ENCODE assay signal across 34 cellular contexts in the genomic region with DNA sequence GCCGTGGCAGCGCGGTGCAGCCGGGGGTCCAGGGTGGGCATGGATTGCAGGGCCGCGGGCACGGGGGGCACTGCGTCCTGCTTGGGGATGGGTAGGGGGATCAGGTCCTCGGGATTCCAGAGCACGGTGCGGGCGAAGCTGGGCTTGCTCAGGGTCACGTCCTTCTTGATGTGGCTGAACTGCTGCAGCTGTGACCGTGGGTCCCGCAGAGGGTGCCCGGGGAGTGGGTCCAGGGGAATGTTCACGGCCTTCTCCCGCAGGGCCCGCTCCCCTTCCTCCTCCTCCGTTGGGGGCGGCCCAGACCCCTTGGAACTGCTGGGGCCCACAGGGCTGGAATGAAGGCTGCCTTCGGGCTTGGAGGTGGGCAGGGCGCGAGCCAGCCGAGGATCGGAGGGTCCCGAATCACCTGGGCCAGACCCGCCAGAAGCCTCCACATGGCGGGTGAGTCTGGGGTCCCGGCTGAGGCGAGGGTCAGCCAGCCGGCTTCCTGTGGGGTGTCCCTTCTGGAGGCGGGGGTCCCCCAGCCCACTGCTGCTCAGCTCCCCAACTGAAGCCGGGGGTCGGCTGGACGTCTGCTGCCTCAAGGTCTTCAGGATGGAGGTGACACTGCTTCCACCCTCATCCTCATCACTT. TPM values are rescaled to one million over a fixed set of nuclear protein-coding genes. Genes with fewer than 3 reads are reported as not detected.
"Had no signal": no experiment of that assay in that cellular context is flagged by ENCODE, and none has a peak within 500 bp of the region (broad histone marks: within the 10 kb centered on the region; RNA-seq: fewer than 3 reads in every experiment).

No MANE protein-coding gene starts in this region.

- H3K27me3 Mint-ChIP-seq: activated CD4-positive, alpha-beta memory T cell treated with anti-CD3 and anti-CD28 coated beads for 36 hours; activated CD4-positive, alpha-beta T cell treated with anti-CD3 and anti-CD28 coated beads for 36 hours; activated CD4-positive, alpha-beta T cell treated with anti-CD3 and anti-CD28 coated beads, Interleukin-2, amount 10 ng/mL, durations not matched to agents 24 days and 14 days; activated CD8-positive, alpha-beta memory T cell treated with anti-CD3 and anti-CD28 coated beads, Interleukin-2, amount 10 ng/mL, durations not matched to agents 7 days and 5 days; activated naive CD4-positive, alpha-beta T cell treated with anti-CD3 and anti-CD28 coated beads, Interleukin-2, amount 50 U/mL, for 24 hours; activated naive CD8-positive, alpha-beta T cell treated with anti-CD3 and anti-CD28 coated beads for 36 hours; activated naive CD8-positive, alpha-beta T cell treated with anti-CD3 and anti-CD28 coated beads, Interleukin-2, amount 50 U/mL, for 24 hours; effector memory CD8-positive, alpha-beta T cell had no signal

- H3K4me1 Mint-ChIP-seq: activated CD4-positive, alpha-beta T cell treated with anti-CD3 and anti-CD28 coated beads for 36 hours; activated CD8-positive, alpha-beta memory T cell treated with anti-CD3 and anti-CD28 coated beads, Interleukin-2, amount 10 ng/mL, durations not matched to agents 7 days and 5 days; activated naive CD4-positive, alpha-beta T cell treated with anti-CD3 and anti-CD28 coated beads, Interleukin-2, amount 50 U/mL, for 24 hours; activated naive CD8-positive, alpha-beta T cell treated with anti-CD3 and anti-CD28 coated beads for 36 hours; activated naive CD8-positive, alpha-beta T cell treated with anti-CD3 and anti-CD28 coated beads, Interleukin-2, amount 50 U/mL, for 24 hours had no signal

- ATAC-seq: activated CD4-positive, alpha-beta T cell treated with anti-CD3 and anti-CD28 coated beads for 36 hours; activated CD8-positive, alpha-beta memory T cell treated with anti-CD3 and anti-CD28 coated beads, Interleukin-2, amount 10 ng/mL, durations not matched to agents 7 days and 5 days; activated CD8-positive, alpha-beta T cell treated with anti-CD3 and anti-CD28 coated beads, Interleukin-2, amount 10 ng/mL, durations not matched to agents 7 days and 5 days; activated naive CD8-positive, alpha-beta T cell treated with anti-CD3 and anti-CD28 coated beads, Interleukin-2, amount 50 U/mL, for 24 hours; body of pancreas; effector memory CD8-positive, alpha-beta T cell; gastroesophageal sphincter had no signal

- H3K9me3 Mint-ChIP-seq: activated CD4-positive, alpha-beta memory T cell treated with anti-CD3 and anti-CD28 coated beads for 36 hours; activated CD4-positive, alpha-beta T cell treated with anti-CD3 and anti-CD28 coated beads, Interleukin-2, amount 10 ng/mL, durations not matched to agents 24 days and 14 days; activated naive CD4-positive, alpha-beta T cell treated with anti-CD3 and anti-CD28 coated beads for 36 hours; activated naive CD4-positive, alpha-beta T cell treated with anti-CD3 and anti-CD28 coated beads, Interleukin-2, amount 50 U/mL, for 24 hours; activated naive CD8-positive, alpha-beta T cell treated with anti-CD3 and anti-CD28 coated beads for 36 hours; activated naive CD8-positive, alpha-beta T cell treated with anti-CD3 and anti-CD28 coated beads, Interleukin-2, amount 50 U/mL, for 24 hours; activated T-helper 1 cell treated with anti-CD3 and anti-CD28 coated beads, Interleukin-12 subunit alpha, Interleukin-12 subunit beta, Interleukin-2, Interleukin-4 antibody, amounts not matched to agents 30 ng/mL and 10 ng/mL and 1 ng/mL, durations not matched to agents 14 hours and 24 hours and 36 hours; activated T-helper 2 cell treated with anti-CD3 and anti-CD28 coated beads, Interferon-gamma antibody, Interleukin-2, Interleukin-4, amounts not matched to agents 10 μg/mL and 5 μg/mL and 100 μg/mL, durations not matched to agents 14 hours and 24 hours and 36 hours; effector memory CD8-positive, alpha-beta T cell had no signal

- H3K4me3 Mint-ChIP-seq: activated CD4-positive, alpha-beta memory T cell treated with anti-CD3 and anti-CD28 coated beads for 36 hours; activated CD4-positive, alpha-beta T cell treated with anti-CD3 and anti-CD28 coated beads for 36 hours; activated CD4-positive, alpha-beta T cell treated with anti-CD3 and anti-CD28 coated beads, Interleukin-2, amount 10 ng/mL, durations not matched to agents 24 days and 14 days; activated CD8-positive, alpha-beta memory T cell treated with anti-CD3 and anti-CD28 coated beads, Interleukin-2, amount 10 ng/mL, durations not matched to agents 7 days and 5 days; activated CD8-positive, alpha-beta T cell treated with anti-CD3 and anti-CD28 coated beads, Interleukin-2, amount 10 ng/mL, durations not matched to agents 7 days and 5 days; activated naive CD4-positive, alpha-beta T cell treated with anti-CD3 and anti-CD28 coated beads for 36 hours; activated naive CD4-positive, alpha-beta T cell treated with anti-CD3 and anti-CD28 coated beads, Interleukin-2, amount 50 U/mL, for 24 hours; activated naive CD8-positive, alpha-beta T cell treated with anti-CD3 and anti-CD28 coated beads for 36 hours; activated naive CD8-positive, alpha-beta T cell treated with anti-CD3 and anti-CD28 coated beads, Interleukin-2, amount 50 U/mL, for 24 hours; activated T-helper 1 cell treated with anti-CD3 and anti-CD28 coated beads, Interleukin-12 subunit alpha, Interleukin-12 subunit beta, Interleukin-2, Interleukin-4 antibody, amounts not matched to agents 30 ng/mL and 10 ng/mL and 1 ng/mL, durations not matched to agents 14 hours and 24 hours and 36 hours; effector memory CD8-positive, alpha-beta T cell had no signal

- DNase-seq: activated CD4-positive, alpha-beta memory T cell treated with anti-CD3 and anti-CD28 coated beads for 36 hours; activated CD4-positive, alpha-beta T cell treated with anti-CD3 and anti-CD28 coated beads for 36 hours; activated CD4-positive, alpha-beta T cell treated with anti-CD3 and anti-CD28 coated beads, Interleukin-2, amount 10 ng/mL, durations not matched to agents 24 days and 14 days; activated CD4-positive, CD25-positive, alpha-beta regulatory T cell; activated CD4-positive, CD25-positive, alpha-beta regulatory T cell treated with anti-CD3 and anti-CD28 coated beads, Interleukin-2, amount 50 U/mL, for 72 hours; activated CD8-positive, alpha-beta memory T cell treated with anti-CD3 and anti-CD28 coated beads, Interleukin-2, amount 10 ng/mL, durations not matched to agents 7 days and 5 days; activated CD8-positive, alpha-beta memory T cell treated with anti-CD3 and anti-CD28 coated beads, Interleukin-2, amount 50 U/mL, for 4 hours; activated CD8-positive, alpha-beta T cell treated with anti-CD3 and anti-CD28 coated beads, Interleukin-2, amount 10 ng/mL, durations not matched to agents 7 days and 5 days; activated effector memory CD4-positive, alpha-beta T cell treated with anti-CD3 and anti-CD28 coated beads, Interleukin-2, amount 50 U/mL, for 16 hours; activated naive CD4-positive, alpha-beta T cell treated with anti-CD3 and anti-CD28 coated beads for 36 hours; activated naive CD8-positive, alpha-beta T cell treated with anti-CD3 and anti-CD28 coated beads for 36 hours; activated naive CD8-positive, alpha-beta T cell treated with anti-CD3 and anti-CD28 coated beads, Interleukin-2, amount 50 U/mL, for 24 hours; activated T-cell treated with anti-CD3 and anti-CD28 coated beads, Interleukin-2, amount 50 U/mL, for 1 hour; activated T-cell treated with anti-CD3 and anti-CD28 coated beads, Interleukin-2, amount 50 U/mL, for 48 hours; adrenal gland; amygdala; aorta; body of pancreas; caudate nucleus; cortex of kidney; dermis blood vessel endothelial cell; effector CD4-positive, alpha-beta T cell; effector memory CD8-positive, alpha-beta T cell; esophagus squamous epithelium; foreskin melanocyte; T-helper 2 cell had no signal

- H3K27ac Mint-ChIP-seq: activated CD4-positive, alpha-beta memory T cell treated with anti-CD3 and anti-CD28 coated beads for 36 hours; activated CD4-positive, alpha-beta T cell treated with anti-CD3 and anti-CD28 coated beads for 36 hours; activated CD4-positive, alpha-beta T cell treated with anti-CD3 and anti-CD28 coated beads, Interleukin-2, amount 10 ng/mL, durations not matched to agents 24 days and 14 days; activated CD8-positive, alpha-beta memory T cell treated with anti-CD3 and anti-CD28 coated beads, Interleukin-2, amount 10 ng/mL, durations not matched to agents 7 days and 5 days; activated CD8-positive, alpha-beta T cell treated with anti-CD3 and anti-CD28 coated beads, Interleukin-2, amount 10 ng/mL, durations not matched to agents 7 days and 5 days; activated naive CD4-positive, alpha-beta T cell treated with anti-CD3 and anti-CD28 coated beads for 36 hours; activated naive CD4-positive, alpha-beta T cell treated with anti-CD3 and anti-CD28 coated beads, Interleukin-2, amount 50 U/mL, for 24 hours; activated naive CD8-positive, alpha-beta T cell treated with anti-CD3 and anti-CD28 coated beads for 36 hours; activated naive CD8-positive, alpha-beta T cell treated with anti-CD3 and anti-CD28 coated beads, Interleukin-2, amount 50 U/mL, for 24 hours; activated T-helper 1 cell treated with anti-CD3 and anti-CD28 coated beads, Interleukin-12 subunit alpha, Interleukin-12 subunit beta, Interleukin-2, Interleukin-4 antibody, amounts not matched to agents 30 ng/mL and 10 ng/mL and 1 ng/mL, durations not matched to agents 14 hours and 24 hours and 36 hours; activated T-helper 2 cell treated with anti-CD3 and anti-CD28 coated beads, Interferon-gamma antibody, Interleukin-2, Interleukin-4, amounts not matched to agents 10 μg/mL and 5 μg/mL and 100 μg/mL, durations not matched to agents 14 hours and 24 hours and 36 hours; effector memory CD8-positive, alpha-beta T cell had no signal

- FAIRE-seq: colon, endometrium, endothelial cell of umbilical vein had no signal

RNA-seq across cellular contexts. Expression of a gene that starts 47.7 kb away (rescaled TPM):
- total RNA-seq: activated CD4-positive, alpha-beta memory T cell treated with anti-CD3 and anti-CD28 coated beads for 36 hours; activated CD8-positive, alpha-beta T cell treated with anti-CD3 and anti-CD28 coated beads, Interleukin-2, amount 10 ng/mL, durations not matched to agents 7 days and 5 days; activated T-helper 2 cell treated with anti-CD3 and anti-CD28 coated beads, Interferon-gamma antibody, Interleukin-2, Interleukin-4, amounts not matched to agents 10 μg/mL and 5 μg/mL and 100 μg/mL, durations not matched to agents 14 hours and 24 hours and 36 hours; body of pancreas; T-helper 1 cell treated with Interleukin-12 subunit alpha and Interleukin-12 subunit beta and Interleukin-4 antibody, amounts not matched to agents 30 ng/mL and 1 ng/mL, for 36 hours had no signal
